21 cellular contexts compared by ENCODE assay signal in the genomic region with DNA sequence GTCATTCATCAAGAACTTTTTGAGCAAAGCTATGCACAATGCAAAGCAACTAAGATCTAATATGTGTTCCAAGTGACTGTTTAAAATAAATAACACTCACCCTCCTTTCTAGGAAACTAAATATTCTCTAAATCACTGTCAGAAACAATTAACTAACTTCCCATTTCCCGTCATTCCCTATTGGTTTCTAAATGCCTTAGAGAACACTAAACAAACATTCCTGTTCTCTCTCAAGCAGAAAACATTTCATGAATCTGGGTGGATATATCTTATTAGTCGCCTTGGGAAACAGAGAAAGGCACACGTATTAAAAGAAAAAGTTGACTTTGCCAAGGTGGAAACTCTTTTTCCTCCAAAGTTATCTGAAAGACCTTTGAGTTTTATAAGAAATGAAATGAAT.
A peak's percentile ranks its signal among the peaks of the same experiment; 100 is the strongest.
DNase-seq lines count a peak whose midpoint lies in the region; ATAC-seq and TF ChIP-seq lines count a peak whose summit lies in the region.
"Had no signal": no experiment of that assay in that cellular context is flagged by ENCODE, and none has a peak within 500 bp of the region (broad histone marks: within the 10 kb centered on the region; RNA-seq: fewer than 3 reads in every experiment).

No MANE protein-coding gene starts in this region.

- H3K27ac ChIP-seq in left lung = no peak overlapping the region
- H3K27ac ChIP-seq: BLaER1, GM23248, KMS-11 had no signal

- H3K4me3 ChIP-seq in left lung (no peak overlapping the region), retinal pigment epithelial cell (ENCODE audit: low read length) (no peak overlapping the region)
- H3K4me3 ChIP-seq: BLaER1, GM23248 had no signal

- ATAC-seq in left lung (peak; percentile 69), HG02938 (IDR thresholded peaks at IDR 0.05; ENCODE audit: unreplicated experiment) (no peak), HG02981 (IDR thresholded peaks at IDR 0.05; ENCODE audit: unreplicated experiment) (no peak)
- ATAC-seq: SK-N-SH treated with all-trans-retinoic acid at 6 μM for 48 hours had no signal

- DNase-seq in NCI-H69 (lab: John Stamatoyannopoulos, UW) = peak; percentile 39
- peak; percentile 51 for DNase-seq in dedifferentiated amniotic fluid mesenchymal stem cell (ENCODE audit: extremely low spot score)
- no peak for DNase-seq in left lung
- DNase-seq in retinal pigment epithelial cell (ENCODE audit: low read depth) = peak; percentile 11
- DNase-seq in NCI-H2081 (lab: John Stamatoyannopoulos, UW) = no peak
- DNase-seq in DMS79 (lab: John Stamatoyannopoulos, UW) = no peak
- DNase-seq: CD4-positive, CD25-positive, alpha-beta regulatory T cell; DMS53; GM23248; H7; IMR-90; MM.1S; NCI-H1694 treated with DMSO at 0.1 percent for 48 hours; NCI-H2081 treated with DMSO at 0.1 percent for 48 hours; NCI-H524; NCI-H774 had no signal

- TF ChIP-seq CTCF in left lung (IDR thresholded peaks at IDR 0.05) = no peak
- TF ChIP-seq CTCF in retinal pigment epithelial cell (conservative IDR thresholded peaks at IDR 0.05; ENCODE audit: low read depth, low read length) = no peak

- no peaks in the 10 kb centered on the region for H3K9me3 ChIP-seq in left lung
- H3K9me3 ChIP-seq: BLaER1 had no signal

- no peaks in the 10 kb centered on the region for H3K27me3 ChIP-seq in left lung
- H3K27me3 ChIP-seq: BLaER1 had no signal

- H3K36me3 ChIP-seq in left lung = no peaks in the 10 kb centered on the region
- H3K36me3 ChIP-seq: BLaER1 had no signal

- no peaks in the 10 kb centered on the region for H3K4me1 ChIP-seq in left lung
- H3K4me1 ChIP-seq: BLaER1 had no signal

- intact Hi-C loops in left lung (cut with DNase I) = no loop called here

Comparison
In these comparisons a context has a peak if more than half of its experiments do, and no peak if none do; other contexts are left out.
1. DNase-seq: peak in NCI-H69 (single experiment), dedifferentiated amniotic fluid mesenchymal stem cell (single experiment) and retinal pigment epithelial cell (single experiment); none in left lung (0 of 2), NCI-H2081 (0 of 2) and DMS79 (single experiment).